In genomic region chr19:34041922-34042521, GRCh38 we compare ENCODE assay signal across 8 cellular contexts.
DNase-seq lines count a peak whose midpoint lies in the region; ATAC-seq, FAIRE-seq and TF ChIP-seq lines count a peak whose summit lies in the region.

No MANE protein-coding gene starts in this region.

- H3K9me1 ChIP-seq in keratinocyte (ENCODE audit: control insufficient read depth, extremely low read depth, insufficient read depth, low read length): no peaks in the 10 kb centered on the region

- no peaks in the 10 kb centered on the region for H3K27me3 ChIP-seq in DOHH2 (ENCODE audit: control insufficient read depth, low read length)
- no peaks in the 10 kb centered on the region for H3K27me3 ChIP-seq in Karpas-422 (ENCODE audit: low read length)
- no peaks in the 10 kb centered on the region for H3K27me3 ChIP-seq in brain microvascular endothelial cell (replicated peaks)
- H3K27me3 ChIP-seq in keratinocyte (ENCODE audit: control insufficient read depth, extremely low read depth, insufficient read depth, low read length): no peaks in the 10 kb centered on the region

- FAIRE-seq in keratinocyte (lab: Jason Lieb, UNC): no peak

- ATAC-seq in GM18517 (IDR thresholded peaks at IDR 0.05; ENCODE audit: unreplicated experiment) (no peak), GM21381 (IDR thresholded peaks at IDR 0.05; ENCODE audit: unreplicated experiment) (no peak)

- H3K27ac ChIP-seq in DOHH2 (ENCODE audit: low read depth, low read length): no peak overlapping the region
- H3K27ac ChIP-seq in Karpas-422 (ENCODE audit: low read length): no peak overlapping the region
- no peak overlapping the region for H3K27ac ChIP-seq in VCaP
- no peak overlapping the region for H3K27ac ChIP-seq in brain microvascular endothelial cell
- H3K27ac ChIP-seq in keratinocyte (ENCODE audit: control insufficient read depth, insufficient read depth, low read length): no peak overlapping the region

- H2AFZ ChIP-seq in Karpas-422 (ENCODE audit: low read length) (no peak overlapping the region), keratinocyte (ENCODE audit: control insufficient read depth, low read length) (no peak overlapping the region)

- H3K4me2 ChIP-seq in DOHH2 (ENCODE audit: low read length) (no peak overlapping the region), Karpas-422 (ENCODE audit: low read depth, low read length, poor library complexity, severe bottlenecking) (no peak overlapping the region), keratinocyte (ENCODE audit: control insufficient read depth, extremely low read depth, insufficient read depth, low read depth, low read length) (no peak overlapping the region)

- no peaks in the 10 kb centered on the region for H3K4me1 ChIP-seq in DOHH2 (ENCODE audit: control insufficient read depth, low read length)
- H3K4me1 ChIP-seq in Karpas-422 (ENCODE audit: low read length): no peaks in the 10 kb centered on the region
- H3K4me1 ChIP-seq in keratinocyte (ENCODE audit: control insufficient read depth, extremely low read depth, insufficient read depth, low read length): no peaks in the 10 kb centered on the region

- H3K36me3 ChIP-seq in DOHH2 (ENCODE audit: control insufficient read depth, low read length) (no peaks in the 10 kb centered on the region), Karpas-422 (ENCODE audit: insufficient read depth, low read length) (no peaks in the 10 kb centered on the region), brain microvascular endothelial cell (replicated peaks) (no peaks in the 10 kb centered on the region), keratinocyte (ENCODE audit: control insufficient read depth in 2 of 2, extremely low read depth in 1 of 2, insufficient read depth in 2 of 2, low read length in 2 of 2) (no peaks in the 10 kb centered on the region)

- no peaks in the 10 kb centered on the region for H3F3A ChIP-seq in DOHH2 (ENCODE audit: control insufficient read depth, insufficient read depth)

- H3K4me3 ChIP-seq in DOHH2 (ENCODE audit: low read length) (no peak overlapping the region), Karpas-422 (ENCODE audit: low read length) (no peak overlapping the region), brain microvascular endothelial cell (ENCODE audit: low read depth, low read length) (no peak overlapping the region), keratinocyte (ENCODE audit: control insufficient read depth in 2 of 3, extremely low read depth in 1 of 3, insufficient read depth in 2 of 3, low read depth in 1 of 3, low read length in 3 of 3) (no peak overlapping the region)

- H3K9me3 ChIP-seq in DOHH2 (ENCODE audit: control insufficient read depth, insufficient read depth, low read length) (no peaks in the 10 kb centered on the region), Karpas-422 (ENCODE audit: low read length) (no peaks in the 10 kb centered on the region), keratinocyte (ENCODE audit: control insufficient read depth, low read depth, low read length) (no peaks in the 10 kb centered on the region)

- H4K20me1 ChIP-seq in DOHH2 (ENCODE audit: control insufficient read depth, insufficient read depth, low read depth, low read length): no peaks in the 10 kb centered on the region
- H4K20me1 ChIP-seq in Karpas-422 (ENCODE audit: insufficient read depth, low read depth, low read length): no peaks in the 10 kb centered on the region
- H4K20me1 ChIP-seq in keratinocyte (ENCODE audit: control insufficient read depth, extremely low read depth, insufficient read depth, low read length): no peaks in the 10 kb centered on the region

- in situ Hi-C loops in brain microvascular endothelial cell (cut with HindIII; ENCODE audit: low pct_ligation_motif_present, low sequenced_read_pairs): no loop called here

- H3K9me2 ChIP-seq in DOHH2 (replicated peaks; ENCODE audit: control insufficient read depth, low read length): no peaks in the 10 kb centered on the region
- H3K9me2 ChIP-seq in Karpas-422 (replicated peaks; ENCODE audit: insufficient read depth, low read length): no peaks in the 10 kb centered on the region

- H3K9ac ChIP-seq in Karpas-422 (ENCODE audit: low read length) (no peak overlapping the region), keratinocyte (ENCODE audit: control insufficient read depth, extremely low read depth, insufficient read depth, low read length) (no peak overlapping the region)

- peak; percentile 99 for TF ChIP-seq CTCF in DOHH2 (IDR thresholded peaks at IDR 0.05; ENCODE audit: low read depth, low read length, poor library complexity, severe bottlenecking)
- peak; percentile 68 for TF ChIP-seq CTCF in VCaP (conservative IDR thresholded peaks at IDR 0.05)
- peak; percentile 97 for TF ChIP-seq CTCF in brain microvascular endothelial cell (IDR thresholded peaks at IDR 0.05; ENCODE audit: low read depth, low read length, missing control alignments)
- peak; percentile 65 to 86 (median 71) for TF ChIP-seq CTCF in keratinocyte (optimal IDR thresholded peaks at IDR 0.05 in 1 of 3, IDR thresholded peaks at IDR 0.05 in 1 of 3, conservative IDR thresholded peaks at IDR 0.05 in 1 of 3; ENCODE audit: extremely low read depth in 1 of 3, insufficient read depth in 2 of 3, low read length in 3 of 3)

- DNase-seq in Karpas-422 (peak; percentile 88), brain microvascular endothelial cell (peak; percentile 69), keratinocyte (ENCODE audit: low read depth, low spot score) (no peak)
- DNase-seq in stimulated activated CD4-positive, alpha-beta T cell treated with anti-CD3 and anti-CD28 coated beads, Interleukin-4, amount 100 ng/mL, for 1 hour: peak; percentile 78

- H3K79me2 ChIP-seq in DOHH2 (ENCODE audit: control insufficient read depth, low read length) (no peaks in the 10 kb centered on the region), Karpas-422 (ENCODE audit: low read length) (no peaks in the 10 kb centered on the region), keratinocyte (ENCODE audit: control insufficient read depth, insufficient read depth, low read length) (no peaks in the 10 kb centered on the region)

- dilution Hi-C loops in keratinocyte (cut with MboI; ENCODE audit: extremely low pct_ligation_motif_present, low sequenced_read_pairs): no loop called here
